Comparison of ENCODE assay signal across 19 cellular contexts in the genomic region with DNA sequence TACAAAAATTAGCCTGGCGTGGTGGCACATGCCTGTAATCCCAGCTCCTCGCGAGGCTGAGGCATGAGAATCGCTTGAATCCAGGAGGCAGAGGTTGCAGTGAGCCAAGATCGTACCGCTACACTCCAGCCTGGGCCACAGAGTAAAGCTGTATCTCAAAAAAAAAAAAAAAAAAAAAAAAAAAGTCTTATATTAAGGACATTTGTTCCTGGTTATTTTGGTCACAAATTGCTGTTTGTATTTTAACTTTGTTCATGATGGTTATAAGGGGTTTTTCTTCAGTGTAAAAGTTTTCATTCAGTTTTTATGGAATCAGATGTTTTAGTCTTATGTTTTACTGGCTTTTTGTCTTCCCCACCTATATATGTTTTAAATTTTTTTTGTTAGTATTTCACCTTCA. TPM values are rescaled to one million over a fixed set of nuclear protein-coding genes. Genes with fewer than 3 reads are reported as not detected.
DNase-seq lines count a peak whose midpoint lies in the region; ATAC-seq, FAIRE-seq and TF ChIP-seq lines count a peak whose summit lies in the region.
"Had no signal": no experiment of that assay in that cellular context is flagged by ENCODE, and none has a peak within 500 bp of the region (broad histone marks: within the 10 kb centered on the region; RNA-seq: fewer than 3 reads in every experiment).

No MANE protein-coding gene starts in this region.

- WGBS in psoas muscle, 3 donors, result 57 to 72% (median 62%) methylated on average over 6 of the region's 6 CpGs
- 90 to 95% (median 93%) methylated on average over 6 of the region's 6 CpGs for whole genome bisulfite sequencing in small intestine, 3 donors

- ATAC-seq in Right ventricle myocardium superior (ENCODE audit: poor library complexity), result no peak
- ATAC-seq in psoas muscle, result no peak
- no peak for ATAC-seq in HG03457 (IDR thresholded peaks at IDR 0.05; ENCODE audit: unreplicated experiment)
- ATAC-seq: A549 had no signal

- TF ChIP-seq CTCF in left ventricle myocardium inferior (IDR thresholded peaks at IDR 0.05; ENCODE audit: borderline replicate concordance) (no peak), psoas muscle (IDR thresholded peaks at IDR 0.05) (no peak), vagina (IDR thresholded peaks at IDR 0.05) (no peak)

- H3K36me3 ChIP-seq in left ventricle myocardium inferior, result peaks cover 4% of the 10 kb centered on the region
- H3K36me3 ChIP-seq in psoas muscle (ENCODE audit: insufficient read depth in 1 of 2, low read depth in 1 of 2), result no peaks in the 10 kb centered on the region
- H3K36me3 ChIP-seq in small intestine (ENCODE audit: control insufficient read depth in 2 of 2, insufficient read depth in 2 of 2, low read length in 2 of 2), result no peaks in the 10 kb centered on the region
- H3K36me3 ChIP-seq in vagina, result no peaks in the 10 kb centered on the region

- H3K4me3 ChIP-seq in left ventricle myocardium inferior (no peak overlapping the region), psoas muscle (no peak overlapping the region), small intestine (ENCODE audit: low read depth in 1 of 2, low read length in 2 of 2) (no peak overlapping the region), vagina (no peak overlapping the region)
- H3K4me3 ChIP-seq: A549 had no signal

- no peak for DNase-seq in left ventricle myocardium inferior
- no peak for DNase-seq in Right ventricle myocardium superior
- peak in 1 of 2 donors; percentile 46 for DNase-seq in psoas muscle
- DNase-seq in small intestine, result no peak
- DNase-seq in pons (ENCODE audit: low spot score), result no peak
- no peak for DNase-seq in vagina (ENCODE audit: extremely low spot score in 2 of 2)
- DNase-seq: AML-193; Caco-2; CD4-positive, alpha-beta T cell; H9 had no signal

- no peak for TF ChIP-seq POLR2A in vagina (IDR thresholded peaks at IDR 0.05)

- H3K27ac ChIP-seq in left ventricle myocardium inferior (replicated peaks) (peak overlapping the region; percentile 63), psoas muscle (peak overlapping the region; percentile 74), small intestine (ENCODE audit: low read depth in 1 of 2, low read length in 1 of 2) (no peak overlapping the region), vagina (no peak overlapping the region)
- H3K27ac ChIP-seq: 22Rv1, C4-2B had no signal

- FAIRE-seq in small intestine (lab: Jason Lieb, UNC), result peak; percentile 61
- FAIRE-seq: A549, D721Med, GM12891, GM19239, H1, HTR-8/SVneo had no signal

- H3K4me1 ChIP-seq in left ventricle myocardium inferior (peaks cover 98% of the 10 kb centered on the region), psoas muscle (peaks cover 79% of the 10 kb centered on the region), small intestine (ENCODE audit: control insufficient read depth in 2 of 2, insufficient read depth in 1 of 2, low read depth in 1 of 2, low read length in 1 of 2) (no peaks in the 10 kb centered on the region), vagina (no peaks in the 10 kb centered on the region)
- H3K4me1 ChIP-seq: Caco-2 had no signal

- no peaks in the 10 kb centered on the region for H3K27me3 ChIP-seq in left ventricle myocardium inferior (ENCODE audit: low read depth)
- no peaks in the 10 kb centered on the region for H3K27me3 ChIP-seq in psoas muscle (ENCODE audit: insufficient read depth in 3 of 3, low read length in 2 of 3)
- no peaks in the 10 kb centered on the region for H3K27me3 ChIP-seq in small intestine (ENCODE audit: control insufficient read depth in 2 of 2, insufficient read depth in 2 of 2, low read length in 2 of 2)
- H3K27me3 ChIP-seq in vagina, result no peaks in the 10 kb centered on the region

- intact Hi-C loops in left ventricle myocardium inferior (cut with micrococcal nuclease), result no loop called here
- intact Hi-C loops in Right ventricle myocardium superior (cut with DNase I), result no loop called here
- intact Hi-C loops in psoas muscle (cut with DNase I), result loop anchor here in 1 of 2 donors (5.0 kb wide), 2 partner anchors 32 to 42 kb away; no protein-coding TSS in a partner anchor
- intact Hi-C loops in vagina (cut with DNase I), result no loop called here

- H3K9me3 ChIP-seq in left ventricle myocardium inferior (replicated peaks) (no peaks in the 10 kb centered on the region), psoas muscle (no peaks in the 10 kb centered on the region), small intestine (ENCODE audit: control insufficient read depth, low read depth) (no peaks in the 10 kb centered on the region), vagina (no peaks in the 10 kb centered on the region)
- H3K9me3 ChIP-seq: A549, Caco-2 had no signal

RNA-seq across cellular contexts. Expression of gene FILIP1, which starts 13.9 kb away (rescaled TPM):
- total RNA-seq in left ventricle myocardium inferior, result 173 TPM
- 160 TPM for total RNA-seq in Right ventricle myocardium superior
- 100 to 1,000 TPM in 1 of 4 donors, 10 to 100 TPM in 3; 71.5 to 129 (median 87.1) TPM for total RNA-seq in psoas muscle
- 10 to 100 TPM in 2 of 3 donors, 1 to 10 TPM in 1; 2.8 to 32.4 (median 20.1) TPM for polyA plus RNA-seq in psoas muscle
- 1 to 10 TPM in 1 of 3 donors, under 1 TPM in 1, not detected in 1; 0.54 to 1.8 TPM for polyA plus RNA-seq in small intestine
- 3.2 TPM for total RNA-seq in vagina

Comparison
In these comparisons a context has a peak if more than half of its experiments do, and no peak if none do; other contexts are left out.
1. H3K27ac ChIP-seq: peak in left ventricle myocardium inferior (single experiment) and psoas muscle (single experiment); none in small intestine (0 of 2) and vagina (single experiment).
2. RNA of gene FILIP1, which starts 13.9 kb away (total RNA-seq): 173 TPM in left ventricle myocardium inferior (single experiment), 160 TPM in Right ventricle myocardium superior (single experiment) and 71.5 to 129 TPM in psoas muscle; 3.2 TPM in vagina (single experiment); every median in the first group is over 10 times any median in the second.